ENCODE assay signal across 1 cellular context in the genomic region with DNA sequence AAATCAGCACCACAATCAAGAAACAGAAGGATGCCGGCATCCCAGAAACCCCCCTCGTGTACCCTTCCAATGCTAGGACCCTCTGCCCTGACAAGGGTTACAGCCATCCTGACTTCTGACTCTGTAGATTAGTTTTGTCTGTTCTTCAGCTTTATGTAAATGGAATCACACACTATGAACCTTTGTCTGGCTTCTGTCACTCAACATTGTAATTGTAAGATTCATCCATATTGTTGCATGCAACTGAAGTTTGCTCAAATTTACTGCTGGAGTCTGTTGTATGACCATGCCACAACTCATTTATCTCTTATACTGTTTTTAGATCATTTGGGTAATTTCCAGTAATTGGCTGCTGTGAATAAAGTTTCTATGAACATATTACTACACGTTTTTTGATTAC.
TF ChIP-seq lines count a peak whose summit lies in the region.

No MANE protein-coding gene starts in this region.

TF ChIP-seq in IMR-90, 13 proteins besides CTCF, POLR2A, EP300 and RAD21:
- no peak for TF ChIP-seq MAFK (IDR thresholded peaks at IDR 0.05; ENCODE audit: low read depth, low read length)
- TF ChIP-seq CEBPB (IDR thresholded peaks at IDR 0.05; ENCODE audit: low read depth, low read length), result no peak
